In genomic region chr11:17352925-17353227, GRCh38 we compare ENCODE assay signal across 9 cellular contexts. TPM values are rescaled to one million over a fixed set of nuclear protein-coding genes. Genes with fewer than 3 reads are reported as not detected.
DNase-seq lines count a peak whose midpoint lies in the region; ATAC-seq, FAIRE-seq and TF ChIP-seq lines count a peak whose summit lies in the region.
"Had no signal": no experiment of that assay in that cellular context is flagged by ENCODE, and none has a peak within 500 bp of the region (broad histone marks: within the 10 kb centered on the region; RNA-seq: fewer than 3 reads in every experiment).

No MANE protein-coding gene starts in this region.

- peak overlapping the region; percentile 54 for H3K4me3 ChIP-seq in astrocyte of the spinal cord (ENCODE audit: low read depth, low read length)
- H3K4me3 ChIP-seq in iPS-18c (ENCODE audit: insufficient read depth, low read depth, low read length): peak overlapping the region; percentile 68
- H3K4me3 ChIP-seq in spleen: peak overlapping the region; percentile 51 to 84 (median 60)

- TF ChIP-seq CTCF in astrocyte of the spinal cord (IDR thresholded peaks at IDR 0.05; ENCODE audit: low read depth, low read length) (no peak), spleen (IDR thresholded peaks at IDR 0.05 in 8 of 11, conservative IDR thresholded peaks at IDR 0.05 in 3 of 11) (no peak)

- in situ Hi-C loops in astrocyte of the spinal cord (cut with HindIII; ENCODE audit: low sequenced_read_pairs): no loop called here

- H3K27me3 ChIP-seq in spleen (replicated peaks in 1 of 7): peaks cover 0 to 30% (median 0%) of the 10 kb centered on the region in 7 donors

- peaks cover 13 to 39% (median 31%) of the 10 kb centered on the region in 6 donors for H3K4me1 ChIP-seq in spleen

- H3K27ac ChIP-seq in spleen: peak overlapping the region; percentile 30 to 86 (median 78)

- peak; percentile 46 for ATAC-seq in HG03439 (IDR thresholded peaks at IDR 0.05; ENCODE audit: unreplicated experiment)

- no peak for TF ChIP-seq POLR2A in GM12892 (IDR thresholded peaks at IDR 0.05; ENCODE audit: low read depth, low read length)
- no peak for TF ChIP-seq POLR2A in spleen (IDR thresholded peaks at IDR 0.05)

- WGBS in spleen, 5 donors: 0 to 2% (median 1%) methylated on average over 16 of the region's 16 CpGs

- peak; percentile 79 for FAIRE-seq in GM12892 (lab: Jason Lieb, UNC)
- FAIRE-seq: endometrium had no signal

- no peaks in the 10 kb centered on the region for H3K9me3 ChIP-seq in iPS-18c (ENCODE audit: control insufficient read depth, insufficient read depth, low read length)
- H3K9me3 ChIP-seq in spleen: peaks cover 0 to 8% (median 0%) of the 10 kb centered on the region in 8 donors

- intact Hi-C loops in spleen (cut with DNase I; ENCODE audit: low total_unique reads): loop anchor here (10.0 kb wide), 1 partner anchor 118 kb away; no protein-coding TSS in a partner anchor

- peak; percentile 34 for DNase-seq in GM12892 (ENCODE audit: insufficient read length)
- peak; percentile 57 for DNase-seq in SK-N-DZ (ENCODE audit: low spot score)
- no peak for DNase-seq in astrocyte of the spinal cord (ENCODE audit: low read depth, low spot score)
- DNase-seq in spleen: peak; percentile 86
- no peak for DNase-seq in NCI-H2107 treated with DMSO at 0.1 percent for 48 hours (lab: John Stamatoyannopoulos, UW; ENCODE audit: unreplicated experiment)
- no peak for DNase-seq in NCI-H1694 treated with DMSO at 0.1 percent for 48 hours (lab: John Stamatoyannopoulos, UW)

- no peaks in the 10 kb centered on the region for H3K36me3 ChIP-seq in spleen

RNA-seq across cellular contexts. Expression of gene NCR3LG1, which starts 1.3 kb away (rescaled TPM):
- 0.32 TPM for polyA plus RNA-seq in GM12892 (2012; ENCODE audit: missing spikeins)
- polyA plus RNA-seq in SK-N-DZ (2014; cell fraction: cytosol; rRNA removed): 18.4 and 24.1 TPM in 2 replicates
- polyA plus RNA-seq in SK-N-DZ (2014; cell fraction: nucleus; rRNA removed): 28.3 and 50.0 TPM in 2 replicates
- total RNA-seq in spleen: 1 to 10 TPM; 1.5 to 5.4 (median 2.3) TPM
- under 1 TPM; 0.04 to 0.16 (median 0.05) TPM for polyA plus RNA-seq in spleen

RNA-seq across cellular contexts. Expression of gene KCNJ11, which starts 35.6 kb away (rescaled TPM):
- 0.55 TPM for polyA plus RNA-seq in GM12892 (2012; ENCODE audit: missing spikeins)
- polyA plus RNA-seq in SK-N-DZ (2014; cell fraction: cytosol; rRNA removed): 37.2 and 39.9 TPM in 2 replicates
- polyA plus RNA-seq in SK-N-DZ (2014; cell fraction: nucleus; rRNA removed): 17.7 and 20.3 TPM in 2 replicates
- total RNA-seq in spleen: 1 to 10 TPM in 6 of 7 donors, not detected in 1; 1.2 to 3.8 (median 1.9) TPM
- polyA plus RNA-seq in spleen: under 1 TPM; 0.13 to 0.79 (median 0.51) TPM

Comparison
In these comparisons a context has a peak if more than half of its experiments do, and no peak if none do; other contexts are left out.
1. DNase-seq: peak in GM12892 (single experiment), SK-N-DZ (single experiment) and spleen (single experiment); none in astrocyte of the spinal cord (single experiment), NCI-H2107 treated with DMSO at 0.1 percent for 48 hours (single experiment) and NCI-H1694 treated with DMSO at 0.1 percent for 48 hours (single experiment).
2. Peak in every context shown above with its lines, with median percentiles within 50 percentile points of each other: H3K4me3 ChIP-seq.